Comparison of ENCODE assay signal across 8 cellular contexts in genomic region chr4:169009281-169010124, GRCh38.
DNase-seq lines count a peak whose midpoint lies in the region; ATAC-seq lines count a peak whose summit lies in the region.

No MANE protein-coding gene starts in this region.

- H3K27me3 Mint-ChIP-seq in memory B cell = peaks cover 2% of the 10 kb centered on the region

- peak overlapping the region; percentile 96 for H3K4me3 Mint-ChIP-seq in memory B cell

- peak overlapping the region; percentile 97 for H3K27ac Mint-ChIP-seq in memory B cell

- no peaks in the 10 kb centered on the region for H3K9me3 Mint-ChIP-seq in memory B cell

- peak; percentile 39 for ATAC-seq in HG03025 (IDR thresholded peaks at IDR 0.05; ENCODE audit: low FRiP score, unreplicated experiment)
- ATAC-seq in memory B cell (ENCODE audit: low read depth) = peak; percentile 44

- peak; percentile 53 for DNase-seq in SIG-M5 treated with dmso at 0.1 percent for 504 hours (lab: John Stamatoyannopoulos, UW; ENCODE audit: unreplicated experiment)
- DNase-seq in SIG-M5 (lab: John Stamatoyannopoulos, UW) = no peak
- peak; percentile 51 for DNase-seq in NCI-H226
- DNase-seq in activated CD4-positive, alpha-beta T cell treated with anti-CD3 and anti-CD28 coated beads, Interleukin-2, amount 50 U/mL, for 24 hours (ENCODE audit: low read depth in 1 of 2, low spot score in 1 of 2) = peak; percentile 39 to 40
- peak; percentile 24 for DNase-seq in effector CD8-positive, alpha-beta T cell (lab: John Stamatoyannopoulos, UW)
- DNase-seq in memory B cell (ENCODE audit: low spot score in 2 of 2) = peak; percentile 41 to 58
- DNase-seq in stimulated activated CD8-positive, alpha-beta memory T cell treated with anti-CD3 and anti-CD28 coated beads, Interleukin-12 subunit alpha, Interleukin-12 subunit beta, amount 100 ng/mL, for 4 hours (ENCODE audit: low read depth) = peak; percentile 30

- peaks cover 15% of the 10 kb centered on the region for H3K4me1 Mint-ChIP-seq in memory B cell

- peaks cover 5% of the 10 kb centered on the region for H3K36me3 Mint-ChIP-seq in memory B cell
